31 cellular contexts compared by ENCODE assay signal in the genomic region with DNA sequence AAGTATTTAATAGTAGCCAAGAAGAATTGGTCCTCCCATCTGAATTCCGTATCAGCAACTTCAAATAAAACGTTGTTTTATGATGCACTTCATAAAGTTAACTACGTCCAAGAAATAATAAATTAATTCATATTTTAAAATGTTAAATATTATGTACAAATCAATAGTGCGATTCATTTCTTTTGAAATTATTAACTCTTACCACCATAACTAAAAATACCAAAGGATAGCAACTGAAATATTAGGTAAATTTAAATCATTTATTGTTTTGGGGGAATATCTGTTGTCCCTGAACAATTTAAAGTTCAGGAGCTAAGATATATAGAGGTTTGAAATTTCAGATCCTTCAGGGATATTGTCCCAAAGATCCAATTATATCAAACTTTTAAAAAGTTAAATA. TPM values are rescaled to one million over a fixed set of nuclear protein-coding genes. Genes with fewer than 3 reads are reported as not detected.
"Had no signal": no experiment of that assay in that cellular context is flagged by ENCODE, and none has a peak within 500 bp of the region (broad histone marks: within the 10 kb centered on the region; RNA-seq: fewer than 3 reads in every experiment).

A gene with protein sequence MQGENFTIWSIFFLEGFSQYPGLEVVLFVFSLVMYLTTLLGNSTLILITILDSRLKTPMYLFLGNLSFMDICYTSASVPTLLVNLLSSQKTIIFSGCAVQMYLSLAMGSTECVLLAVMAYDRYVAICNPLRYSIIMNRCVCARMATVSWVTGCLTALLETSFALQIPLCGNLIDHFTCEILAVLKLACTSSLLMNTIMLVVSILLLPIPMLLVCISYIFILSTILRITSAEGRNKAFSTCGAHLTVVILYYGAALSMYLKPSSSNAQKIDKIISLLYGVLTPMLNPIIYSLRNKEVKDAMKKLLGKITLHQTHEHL (minus strand): TSS at position 101 of the 400 bp plus-strand sequence. CDS start 1,791 bp downstream, outside the sequence.

- DNase-seq: cerebellar nuclear complex; colonic mucosa; cortex of kidney; effector CD8-positive, alpha-beta T cell; effector memory CD8-positive, alpha-beta T cell; endodermal cell; erythroblast; esophagus squamous epithelium; foreskin fibroblast; foreskin melanocyte; heart right ventricle; hypothalamus; immature natural killer cell; islet precursor cell; left cardiac atrium; left lung; left ventricle myocardium superior; lower lobe of right lung; mesenchymal stem cell; mucosa of descending colon; naive B cell had no signal

- H3K4me3 ChIP-seq: colonic mucosa, esophagus squamous epithelium, gastroesophageal sphincter, heart right ventricle, hepatocyte, left lung, lower lobe of right lung, mucosa of descending colon had no signal

- H3K4me1 ChIP-seq: colonic mucosa, esophagus squamous epithelium, gastroesophageal sphincter, heart right ventricle, left lung, lower lobe of right lung had no signal

- H3K36me3 ChIP-seq: colonic mucosa, esophagus squamous epithelium, gastroesophageal sphincter, heart right ventricle, left lung, lower lobe of right lung had no signal

- H3K27ac Mint-ChIP-seq: dendritic cell treated with granulocyte-macrophage colony-stimulating factor and Interleukin-4, amounts not matched to agents 40 ng/mL and 50 ng/mL, for 4 days; effector memory CD8-positive, alpha-beta T cell; endodermal cell; immature natural killer cell; mesothelial cell of epicardium; naive B cell had no signal

- H3K27ac ChIP-seq: colonic mucosa, epithelial cell of prostate, esophagus squamous epithelium, gastroesophageal sphincter, heart right ventricle, hepatocyte, left lung, lower lobe of right lung had no signal

- H3K4me3 Mint-ChIP-seq: dendritic cell treated with granulocyte-macrophage colony-stimulating factor and Interleukin-4, amounts not matched to agents 40 ng/mL and 50 ng/mL, for 4 days; effector memory CD8-positive, alpha-beta T cell; endodermal cell; immature natural killer cell; mesothelial cell of epicardium; naive B cell had no signal

- H3K4me1 Mint-ChIP-seq: endodermal cell, mesothelial cell of epicardium had no signal

- H3K9me3 ChIP-seq: colonic mucosa, esophagus squamous epithelium, gastroesophageal sphincter, heart right ventricle, left lung, lower lobe of right lung, mucosa of descending colon had no signal

- H3K36me3 Mint-ChIP-seq: immature natural killer cell, mesothelial cell of epicardium had no signal

- H3K9me3 Mint-ChIP-seq: dendritic cell treated with granulocyte-macrophage colony-stimulating factor and Interleukin-4, amounts not matched to agents 40 ng/mL and 50 ng/mL, for 4 days; effector memory CD8-positive, alpha-beta T cell; endodermal cell; mesothelial cell of epicardium had no signal

RNA-seq across cellular contexts. Expression of the gene that starts here (rescaled TPM):
- total RNA-seq: chondrocyte, colonic mucosa, dermis microvascular lymphatic vessel endothelial cell, endodermal cell, esophagus mucosa, esophagus squamous epithelium, gastroesophageal sphincter, hepatocyte, left cardiac atrium, left lung, left ventricle myocardium superior, lower lobe of right lung, lung microvascular endothelial cell, mesenteric fat pad, mesothelial cell of epicardium, mucosa of descending colon had no signal
- polyA plus RNA-seq: hepatocyte, immature natural killer cell had no signal
